ENCODE assay signal across 21 cellular contexts in genomic region chr11:63554901-63555218, GRCh38. TPM values are rescaled to one million over a fixed set of nuclear protein-coding genes. Genes with fewer than 3 reads are reported as not detected.
DNase-seq lines count a peak whose midpoint lies in the region; ATAC-seq and TF ChIP-seq lines count a peak whose summit lies in the region.
"Had no signal": no experiment of that assay in that cellular context is flagged by ENCODE, and none has a peak within 500 bp of the region (broad histone marks: within the 10 kb centered on the region; RNA-seq: fewer than 3 reads in every experiment).

No MANE protein-coding gene starts in this region.

- H3K4me2 ChIP-seq in neural progenitor cell, result no peak overlapping the region

- no peak for DNase-seq in activated T-cell treated with anti-CD3 and anti-CD28 coated beads, Interleukin-2, amount 50 U/mL, for 24 hours
- no peak for DNase-seq in activated T-cell treated with anti-CD3 and anti-CD28 coated beads, Interleukin-2, amount 50 U/mL, for 1 hour
- no peak for DNase-seq in CD8-positive, alpha-beta memory T cell
- peak in 1 of 2 donors; percentile 6 for DNase-seq in central memory CD8-positive, alpha-beta T cell (ENCODE audit: low spot score in 2 of 2)
- DNase-seq in neural progenitor cell (ENCODE audit: low spot score), result no peak
- no peak for DNase-seq in MCF 10A (ENCODE audit: unreplicated experiment)
- no peak for DNase-seq in hepatic stellate cell (ENCODE audit: low spot score)
- DNase-seq: activated CD8-positive, alpha-beta memory T cell treated with anti-CD3 and anti-CD28 coated beads for 24 hours; activated effector memory CD4-positive, alpha-beta T cell treated with Interleukin-2 at 50 U/mL for 16 hours; aorta; EL; HCEC 1CT; NCI-H2029; stimulated activated CD4-positive, alpha-beta T cell treated with anti-CD3 and anti-CD28 coated beads, Interleukin-12 subunit alpha, Interleukin-12 subunit beta, amount 100 ng/mL, for 4 hours; transverse colon had no signal

- CTCF ChIA-PET in CD8-positive, alpha-beta memory T cell (lab: Charles Lee), result interaction anchor here (1.2 to 4.8 kb wide), 4 partner anchors 8 to 76 kb away, joined by 3 to 29 read pairs (median 5); partner anchors contain the start of genes PLAAT2 and PLAAT4
- CTCF ChIA-PET in MCF 10A (lab: Yijun Ruan, JAX), result interaction anchor here (0.8 kb wide), 1 partner anchor 72 kb away, joined by 3 read pairs; no protein-coding TSS in a partner anchor

- H3K9me3 Mint-ChIP-seq in activated T-cell treated with anti-CD3 and anti-CD28 coated beads, Interleukin-2, amount 50 U/mL, for 24 hours, result no peaks in the 10 kb centered on the region
- H3K9me3 Mint-ChIP-seq in CD8-positive, alpha-beta memory T cell, result no peaks in the 10 kb centered on the region
- H3K9me3 Mint-ChIP-seq in central memory CD8-positive, alpha-beta T cell, result no peaks in the 10 kb centered on the region
- no peaks in the 10 kb centered on the region for H3K9me3 Mint-ChIP-seq in neural progenitor cell
- H3K9me3 Mint-ChIP-seq in MCF 10A (ENCODE audit: unreplicated experiment), result no peaks in the 10 kb centered on the region
- H3K9me3 Mint-ChIP-seq: IgD-negative memory B cell, memory B cell had no signal

- H3F3A ChIP-seq in neural progenitor cell (ENCODE audit: low read depth), result no peaks in the 10 kb centered on the region

- H4K20me1 ChIP-seq in neural progenitor cell (ENCODE audit: low read depth), result no peaks in the 10 kb centered on the region

- no peak overlapping the region for H3K4me3 Mint-ChIP-seq in activated T-cell treated with anti-CD3 and anti-CD28 coated beads, Interleukin-2, amount 50 U/mL, for 24 hours
- H3K4me3 Mint-ChIP-seq in CD8-positive, alpha-beta memory T cell, result peak overlapping the region in 5 of 7 donors; percentile 30 to 91 (median 38)
- H3K4me3 Mint-ChIP-seq in central memory CD8-positive, alpha-beta T cell, result peak overlapping the region; percentile 85
- H3K4me3 Mint-ChIP-seq in neural progenitor cell (peak overlapping the region; percentile 22), MCF 10A (ENCODE audit: unreplicated experiment) (no peak overlapping the region)
- H3K4me3 Mint-ChIP-seq: memory B cell had no signal

- no peaks in the 10 kb centered on the region for H3K27me3 Mint-ChIP-seq in activated T-cell treated with anti-CD3 and anti-CD28 coated beads, Interleukin-2, amount 50 U/mL, for 24 hours
- H3K27me3 Mint-ChIP-seq in CD8-positive, alpha-beta memory T cell, result no peaks in the 10 kb centered on the region
- H3K27me3 Mint-ChIP-seq in central memory CD8-positive, alpha-beta T cell, result no peaks in the 10 kb centered on the region
- H3K27me3 Mint-ChIP-seq in neural progenitor cell (ENCODE audit: insufficient read depth, low read depth), result peaks cover 7% of the 10 kb centered on the region
- no peaks in the 10 kb centered on the region for H3K27me3 Mint-ChIP-seq in MCF 10A (ENCODE audit: insufficient read depth, unreplicated experiment)

- no peaks in the 10 kb centered on the region for H3K36me3 Mint-ChIP-seq in activated T-cell treated with anti-CD3 and anti-CD28 coated beads, Interleukin-2, amount 50 U/mL, for 24 hours (ENCODE audit: low read depth)
- H3K36me3 Mint-ChIP-seq in CD8-positive, alpha-beta memory T cell, result peaks cover 0 to 5% (median 0%) of the 10 kb centered on the region in 3 donors
- H3K36me3 Mint-ChIP-seq in central memory CD8-positive, alpha-beta T cell (ENCODE audit: insufficient read depth), result peaks cover 22% of the 10 kb centered on the region
- H3K36me3 Mint-ChIP-seq in neural progenitor cell (no peaks in the 10 kb centered on the region), MCF 10A (ENCODE audit: insufficient read depth, unreplicated experiment) (peaks cover 5% of the 10 kb centered on the region)
- H3K36me3 Mint-ChIP-seq: IgD-negative memory B cell had no signal

- peaks cover 45% of the 10 kb centered on the region for H3K4me1 ChIP-seq in CD8-positive, alpha-beta memory T cell (ENCODE audit: insufficient read depth, low read length)
- peaks cover 4% of the 10 kb centered on the region for H3K4me1 ChIP-seq in neural progenitor cell

- no peak for TF ChIP-seq CTCF in neural progenitor cell (IDR thresholded peaks at IDR 0.05)
- no peak for TF ChIP-seq CTCF in MCF 10A (IDR thresholded peaks at IDR 0.05; ENCODE audit: unreplicated experiment)

- intact Hi-C loops in MCF 10A (cut with micrococcal nuclease), result no loop called here

- H3K9me3 ChIP-seq in CD8-positive, alpha-beta memory T cell (ENCODE audit: low read length), result no peaks in the 10 kb centered on the region
- H3K9me3 ChIP-seq in neural progenitor cell (ENCODE audit: low read depth), result no peaks in the 10 kb centered on the region
- H3K9me3 ChIP-seq: transverse colon had no signal

- no peak overlapping the region for H2AFZ ChIP-seq in neural progenitor cell (replicated peaks)

- no peaks in the 10 kb centered on the region for H3K36me3 ChIP-seq in CD8-positive, alpha-beta memory T cell (ENCODE audit: insufficient read depth, low read length)
- no peaks in the 10 kb centered on the region for H3K36me3 ChIP-seq in neural progenitor cell
- H3K36me3 ChIP-seq: transverse colon had no signal

- peaks cover 50% of the 10 kb centered on the region for H3K4me1 Mint-ChIP-seq in activated T-cell treated with anti-CD3 and anti-CD28 coated beads, Interleukin-2, amount 50 U/mL, for 24 hours (ENCODE audit: low read depth)
- peaks cover 49 to 67% (median 65%) of the 10 kb centered on the region in 3 donors for H3K4me1 Mint-ChIP-seq in CD8-positive, alpha-beta memory T cell
- peaks cover 60% of the 10 kb centered on the region for H3K4me1 Mint-ChIP-seq in central memory CD8-positive, alpha-beta T cell
- H3K4me1 Mint-ChIP-seq in neural progenitor cell (peaks cover 28% of the 10 kb centered on the region), MCF 10A (ENCODE audit: insufficient read depth, unreplicated experiment) (peaks cover under 1% of the 10 kb centered on the region)

- H3K79me2 ChIP-seq in neural progenitor cell (ENCODE audit: low read depth), result no peaks in the 10 kb centered on the region

- no peaks in the 10 kb centered on the region for H3K27me3 ChIP-seq in CD8-positive, alpha-beta memory T cell (ENCODE audit: insufficient read depth, low read length, poor library complexity, severe bottlenecking)
- H3K27me3 ChIP-seq in neural progenitor cell, result no peaks in the 10 kb centered on the region
- H3K27me3 ChIP-seq: transverse colon had no signal

- ATAC-seq in central memory CD8-positive, alpha-beta T cell (replicated peaks; ENCODE audit: extremely low read depth, poor library complexity, severe bottlenecking), result no peak
- no peak for ATAC-seq in GM19463 (IDR thresholded peaks at IDR 0.05; ENCODE audit: unreplicated experiment)

- BruUV-seq in MCF 10A (replicated peaks; lab: Mats Ljungman, UMichigan), result no TSS peak

- H3K27ac ChIP-seq in CD8-positive, alpha-beta memory T cell (ENCODE audit: low read depth, low read length), result no peak overlapping the region
- no peak overlapping the region for H3K27ac ChIP-seq in neural progenitor cell
- H3K27ac ChIP-seq: HL-60, transverse colon had no signal

- H3K4me3 ChIP-seq in CD8-positive, alpha-beta memory T cell (ENCODE audit: low read length), result no peak overlapping the region
- no peak overlapping the region for H3K4me3 ChIP-seq in neural progenitor cell
- H3K4me3 ChIP-seq: transverse colon had no signal

- POLR2A ChIA-PET in CD8-positive, alpha-beta memory T cell (lab: Charles Lee), result interaction anchor here (5.1 kb wide), 1 partner anchor 18 kb away, joined by 38 read pairs; the partner anchor contains the start of gene PLAAT4
- POLR2A ChIA-PET in MCF 10A (lab: Yijun Ruan, JAX), result interaction anchor here (1.2 kb wide), 1 partner anchor 10 kb away, joined by 3 read pairs; no protein-coding TSS in a partner anchor

- no peak overlapping the region for H3K9ac ChIP-seq in neural progenitor cell

- H3K27ac Mint-ChIP-seq in activated T-cell treated with anti-CD3 and anti-CD28 coated beads, Interleukin-2, amount 50 U/mL, for 24 hours, result peak overlapping the region; percentile 19
- H3K27ac Mint-ChIP-seq in CD8-positive, alpha-beta memory T cell, result peak overlapping the region; percentile 0 to 99 (median 96)
- peak overlapping the region; percentile 96 for H3K27ac Mint-ChIP-seq in central memory CD8-positive, alpha-beta T cell (ENCODE audit: low read depth)
- H3K27ac Mint-ChIP-seq in neural progenitor cell, result no peak overlapping the region
- H3K27ac Mint-ChIP-seq in MCF 10A (ENCODE audit: low read depth, unreplicated experiment), result no peak overlapping the region
- H3K27ac Mint-ChIP-seq: memory B cell had no signal

RNA-seq across cellular contexts. Expression of gene PLAAT2, which starts 8.3 kb away (rescaled TPM):
- under 1 TPM in 1 of 2 experiments, not detected in 1; 0.31 TPM for total RNA-seq in CD8-positive, alpha-beta memory T cell
- not detected for polyA plus RNA-seq in CD8-positive, alpha-beta memory T cell
- total RNA-seq in neural progenitor cell (ENCODE audit: low replicate concordance), result not detected in 2 replicates
- 0.58 TPM in 1 of 2 replicates, not detected in the other for total RNA-seq in MCF 10A (2022)
- total RNA-seq: aorta, chondrocyte, NCI-H460 had no signal

RNA-seq across cellular contexts. Expression of gene PLAAT4, which starts 18.3 kb away (rescaled TPM):
- total RNA-seq in CD8-positive, alpha-beta memory T cell, result 10 to 100 TPM; 20.5 to 21.8 TPM
- polyA plus RNA-seq in CD8-positive, alpha-beta memory T cell, result 612 TPM
- total RNA-seq in neural progenitor cell (ENCODE audit: low replicate concordance) (not detected in 2 replicates), MCF 10A (2022) (0.69 and 0.96 TPM in 2 replicates)
- total RNA-seq: NCI-H460 had no signal

RNA-seq across cellular contexts. Expression of gene LGALS12, which starts 49.0 kb away (rescaled TPM):
- not detected for total RNA-seq in CD8-positive, alpha-beta memory T cell
- not detected for polyA plus RNA-seq in CD8-positive, alpha-beta memory T cell
- total RNA-seq in neural progenitor cell (ENCODE audit: low replicate concordance), result not detected in 2 replicates
- not detected in 2 replicates for total RNA-seq in MCF 10A (2022)
- total RNA-seq: chondrocyte, NCI-H460 had no signal
- polyA plus RNA-seq: aorta had no signal

RNA-seq across cellular contexts. Expression of gene PLAAT3, which starts 59.4 kb away (rescaled TPM):
- 10 to 100 TPM; 13.9 to 16.0 TPM for total RNA-seq in CD8-positive, alpha-beta memory T cell
- 39.5 TPM for polyA plus RNA-seq in CD8-positive, alpha-beta memory T cell
- total RNA-seq in neural progenitor cell (ENCODE audit: low replicate concordance), result 4.6 and 8.0 TPM in 2 replicates
- total RNA-seq in MCF 10A (2022), result 3.6 and 3.9 TPM in 2 replicates

Comparison
In these comparisons a context has a peak if more than half of its experiments do, and no peak if none do; other contexts are left out.
1. H3K27ac Mint-ChIP-seq: peak in activated T-cell treated with anti-CD3 and anti-CD28 coated beads, Interleukin-2, amount 50 U/mL, for 24 hours (single experiment), CD8-positive, alpha-beta memory T cell (8 of 8) and central memory CD8-positive, alpha-beta T cell (single experiment); none in neural progenitor cell (single experiment) and MCF 10A (single experiment).
2. H3K4me3 Mint-ChIP-seq: peak in CD8-positive, alpha-beta memory T cell (5 of 7), central memory CD8-positive, alpha-beta T cell (single experiment) and neural progenitor cell (single experiment); none in activated T-cell treated with anti-CD3 and anti-CD28 coated beads, Interleukin-2, amount 50 U/mL, for 24 hours (single experiment) and MCF 10A (single experiment).
3. RNA of gene PLAAT4, which starts 18.3 kb away (total RNA-seq): 20.5 to 21.8 TPM in CD8-positive, alpha-beta memory T cell; 0.69 to 0.96 TPM in MCF 10A and not detected in neural progenitor cell; every median in the first group is over 10 times any median in the second.